In the genomic region with DNA sequence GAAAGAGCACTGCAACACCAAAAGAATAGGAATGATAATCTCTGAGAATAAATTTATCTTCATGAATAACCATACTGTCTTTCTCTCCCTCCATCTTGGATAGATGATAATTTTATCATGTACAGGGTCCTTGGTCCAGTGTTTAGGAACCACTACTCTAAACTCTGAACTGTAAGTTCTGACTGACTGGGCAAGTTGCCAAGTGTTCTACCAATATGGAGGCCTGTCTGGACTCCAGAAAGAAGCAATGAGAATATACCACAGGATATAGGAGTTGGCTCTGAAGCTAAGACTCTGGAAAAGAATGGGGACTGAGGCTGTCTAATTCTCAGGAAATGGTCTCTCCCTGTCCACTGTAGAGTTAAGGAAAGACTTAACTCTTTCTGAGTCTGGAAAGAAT, we compare ENCODE assay signal across 16 cellular contexts. TPM values are rescaled to one million over a fixed set of nuclear protein-coding genes. Genes with fewer than 3 reads are reported as not detected.
DNase-seq lines count a peak whose midpoint lies in the region; ATAC-seq and TF ChIP-seq lines count a peak whose summit lies in the region.
"Had no signal": no experiment of that assay in that cellular context is flagged by ENCODE, and none has a peak within 500 bp of the region (broad histone marks: within the 10 kb centered on the region; RNA-seq: fewer than 3 reads in every experiment).

No MANE protein-coding gene starts in this region.

- H3K4me2 ChIP-seq in HCT116 (ENCODE audit: low read length) = peak overlapping the region; percentile 83

- H3K27ac ChIP-seq in CD4-positive, alpha-beta memory T cell (ENCODE audit: low read depth, low read length) = no peak overlapping the region
- H3K27ac ChIP-seq in HCT116 (ENCODE audit: low read depth, low read length) (no peak overlapping the region), tibial nerve (no peak overlapping the region)
- H3K27ac ChIP-seq: body of pancreas had no signal

- H3K9me2 ChIP-seq in HCT116 (ENCODE audit: insufficient read depth) = peaks cover 6% of the 10 kb centered on the region; the same call in 1 of the 2 replicates

- H3K4me1 Mint-ChIP-seq in CD4-positive, alpha-beta memory T cell = peaks cover 32 to 63% (median 49%) of the 10 kb centered on the region in 4 donors
- H3K4me1 Mint-ChIP-seq in natural killer cell treated with Interleukin-12 subunit alpha and Interleukin-12 subunit beta and Interleukin-15 and Interleukin-18, amount 100 ng/mL, for 72 hours (ENCODE audit: low read depth in 2 of 2) = peaks cover 56 to 69% of the 10 kb centered on the region in 2 donors

- peaks cover 60% of the 10 kb centered on the region for H3K79me2 ChIP-seq in HCT116 (ENCODE audit: insufficient read depth, low read length)

- H3K4me3 Mint-ChIP-seq in CD4-positive, alpha-beta memory T cell = peak overlapping the region; percentile 30 to 100 (median 54)
- peak overlapping the region; percentile 99 for H3K4me3 Mint-ChIP-seq in natural killer cell treated with Interleukin-12 subunit alpha and Interleukin-12 subunit beta and Interleukin-15 and Interleukin-18, amount 100 ng/mL, for 72 hours

- POLR2A ChIA-PET in CD4-positive, alpha-beta memory T cell (lab: Charles Lee; ENCODE audit: partially characterized antibody) = no interaction called here
- POLR2A ChIA-PET in HCT116 (lab: Charles Lee) = no interaction called here

- H3K4me3 ChIP-seq in CD4-positive, alpha-beta memory T cell (ENCODE audit: low read length in 2 of 2) = no peak overlapping the region
- H3K4me3 ChIP-seq in HCT116 (replicated peaks in 1 of 2; ENCODE audit: low read depth in 1 of 2, low read length in 2 of 2) (0 out of 4 replicates have a peak overlapping the region, but pooled peaks of 1 of the 2 experiments have one; percentile 97), adipocyte (ENCODE audit: low read length) (no peak overlapping the region), tibial nerve (no peak overlapping the region)
- H3K4me3 ChIP-seq: body of pancreas had no signal

- no peak overlapping the region for H3K9ac ChIP-seq in HCT116 (ENCODE audit: low read length)
- no peak overlapping the region for H3K9ac ChIP-seq in adipocyte (ENCODE audit: low read length)

- ATAC-seq in HCT116 = no peak
- ATAC-seq in natural killer cell treated with Interleukin-12 subunit alpha and Interleukin-12 subunit beta and Interleukin-15 and Interleukin-18, amount 100 ng/mL, for 72 hours = no peak
- no peak for ATAC-seq in GM18505 (IDR thresholded peaks at IDR 0.05; ENCODE audit: unreplicated experiment)
- ATAC-seq in GM19023 (IDR thresholded peaks at IDR 0.05; ENCODE audit: unreplicated experiment) = no peak
- ATAC-seq: body of pancreas had no signal

- no peaks in the 10 kb centered on the region for H3K9me3 Mint-ChIP-seq in CD4-positive, alpha-beta memory T cell
- no peaks in the 10 kb centered on the region for H3K9me3 Mint-ChIP-seq in natural killer cell treated with Interleukin-12 subunit alpha and Interleukin-12 subunit beta and Interleukin-15 and Interleukin-18, amount 100 ng/mL, for 72 hours

- H3K27ac Mint-ChIP-seq in CD4-positive, alpha-beta memory T cell = peak overlapping the region in 4 of 7 donors; percentile 51 to 99 (median 63)
- peak overlapping the region; percentile 92 to 93 for H3K27ac Mint-ChIP-seq in natural killer cell treated with Interleukin-12 subunit alpha and Interleukin-12 subunit beta and Interleukin-15 and Interleukin-18, amount 100 ng/mL, for 72 hours

- H3K27me3 Mint-ChIP-seq in CD4-positive, alpha-beta memory T cell = no peaks in the 10 kb centered on the region
- no peaks in the 10 kb centered on the region for H3K27me3 Mint-ChIP-seq in natural killer cell treated with Interleukin-12 subunit alpha and Interleukin-12 subunit beta and Interleukin-15 and Interleukin-18, amount 100 ng/mL, for 72 hours

- H3K9me3 ChIP-seq in CD4-positive, alpha-beta memory T cell (ENCODE audit: control insufficient read depth in 1 of 2, low read length in 2 of 2) = no peaks in the 10 kb centered on the region
- H3K9me3 ChIP-seq in HCT116 (ENCODE audit: control insufficient read depth in 1 of 2, insufficient read depth in 1 of 2, low read depth in 1 of 2, low read length in 2 of 2) (no peaks in the 10 kb centered on the region), adipocyte (ENCODE audit: control insufficient read depth, low read length) (no peaks in the 10 kb centered on the region), tibial nerve (no peaks in the 10 kb centered on the region)
- H3K9me3 ChIP-seq: body of pancreas, testis had no signal

- no peak for TF ChIP-seq RAD21 in HCT116 (IDR thresholded peaks at IDR 0.05; ENCODE audit: low read depth)

- TF ChIP-seq CTCF in HCT116 (IDR thresholded peaks at IDR 0.05 in 2 of 3, conservative IDR thresholded peaks at IDR 0.05 in 1 of 3; ENCODE audit: borderline replicate concordance in 1 of 3, insufficient read depth in 1 of 3, low read depth in 2 of 3, low read length in 2 of 3) (no peak), tibial nerve (IDR thresholded peaks at IDR 0.05) (no peak)

- H3K36me3 ChIP-seq in CD4-positive, alpha-beta memory T cell (ENCODE audit: insufficient read depth, low read length) = no peaks in the 10 kb centered on the region
- H3K36me3 ChIP-seq in HCT116 (ENCODE audit: control insufficient read depth in 1 of 2, insufficient read depth in 2 of 2, low read length in 2 of 2) (no peaks in the 10 kb centered on the region), adipocyte (ENCODE audit: control insufficient read depth, insufficient read depth, low read length, severe bottlenecking) (no peaks in the 10 kb centered on the region), tibial nerve (peaks cover 0 to 7% (median 0%) of the 10 kb centered on the region in 3 donors)

- no peak overlapping the region for H2AFZ ChIP-seq in HCT116 (ENCODE audit: low read depth, low read length, poor library complexity, severe bottlenecking)

- BruUV-seq in HCT116 (replicated peaks; lab: Mats Ljungman, UMichigan) = no TSS peak

- DNase-seq in CD4-positive, alpha-beta memory T cell = no peak
- no peak for DNase-seq in HCT116 (ENCODE audit: low read depth, low spot score)
- peak; percentile 8 for DNase-seq in adipocyte (ENCODE audit: low read depth)
- no peak for DNase-seq in natural killer cell treated with Interleukin-12 subunit alpha and Interleukin-12 subunit beta and Interleukin-15 and Interleukin-18, amount 100 ng/mL, for 72 hours (ENCODE audit: low spot score)
- no peak for DNase-seq in tibial nerve (ENCODE audit: low spot score in 2 of 2)
- DNase-seq: activated CD4-positive, alpha-beta T cell treated with anti-CD3 and anti-CD28 coated beads, Interleukin-2, amount 50 U/mL, for 48 hours; body of pancreas; NCI-H345; SIG-M5; stimulated activated CD4-positive, alpha-beta T cell treated with anti-CD3 and anti-CD28 coated beads, Interleukin-4, amount 100 ng/mL, for 24 hours; testis had no signal

- CTCF ChIA-PET in CD4-positive, alpha-beta memory T cell (lab: Charles Lee; ENCODE audit: partially characterized antibody) = interaction anchor here (0.6 kb wide), 1 partner anchor 1636 kb away, joined by 4 read pairs; no protein-coding TSS in a partner anchor
- CTCF ChIA-PET in HCT116 (lab: Charles Lee) = no interaction called here

- peaks cover 36% of the 10 kb centered on the region for H3K4me1 ChIP-seq in CD4-positive, alpha-beta memory T cell (ENCODE audit: insufficient read depth, low read length)
- H3K4me1 ChIP-seq in HCT116 (ENCODE audit: control insufficient read depth in 1 of 2, insufficient read depth in 2 of 2, low read length in 2 of 2) (peaks cover 0 to 16% of the 10 kb centered on the region in 2 experiments; a peak in 2 of 4 replicates), adipocyte (ENCODE audit: control insufficient read depth, insufficient read depth, low read length) (peaks cover 17% of the 10 kb centered on the region), tibial nerve (peaks cover 0 to 28% (median 10%) of the 10 kb centered on the region in 4 donors)
- H3K4me1 ChIP-seq: testis had no signal

- no peaks in the 10 kb centered on the region for H4K20me1 ChIP-seq in HCT116 (ENCODE audit: insufficient read depth)

- H3K36me3 Mint-ChIP-seq in CD4-positive, alpha-beta memory T cell = peaks cover 0 to 10% of the 10 kb centered on the region in 2 donors
- H3K36me3 Mint-ChIP-seq in natural killer cell treated with Interleukin-12 subunit alpha and Interleukin-12 subunit beta and Interleukin-15 and Interleukin-18, amount 100 ng/mL, for 72 hours = no peaks in the 10 kb centered on the region

- intact Hi-C loops in CD4-positive, alpha-beta memory T cell (cut with micrococcal nuclease) = loop anchor here (10.0 kb wide), 6 partner anchors 452 to 1752 kb away; a partner anchor contains a TSS
- intact Hi-C loops in HCT116 (cut with micrococcal nuclease) = no loop called here

- no peaks in the 10 kb centered on the region for H3K27me3 ChIP-seq in CD4-positive, alpha-beta memory T cell (ENCODE audit: insufficient read depth, low read length)
- H3K27me3 ChIP-seq in HCT116 (ENCODE audit: insufficient read depth, low read length) = no peaks in the 10 kb centered on the region
- no peaks in the 10 kb centered on the region for H3K27me3 ChIP-seq in adipocyte (replicated peaks; ENCODE audit: control insufficient read depth, insufficient read depth, low read length)
- H3K27me3 ChIP-seq in tibial nerve = no peaks in the 10 kb centered on the region
- H3K27me3 ChIP-seq: body of pancreas, testis had no signal

- TF ChIP-seq EP300 in tibial nerve (IDR thresholded peaks at IDR 0.05) = no peak

- RAD21 ChIA-PET in HCT116 (lab: Charles Lee; ENCODE audit: low non-redundant PET in 1 of 2, low total read pairs in 2 of 2, uncharacterized antibody in 2 of 2, unreplicated experiment in 2 of 2) = no interaction called here

- TF ChIP-seq POLR2A in HCT116 (IDR thresholded peaks at IDR 0.05; ENCODE audit: borderline replicate concordance, extremely low read depth, insufficient read depth, insufficient read length) = no peak
- no peak for TF ChIP-seq POLR2A in GM18505 (IDR thresholded peaks at IDR 0.05; ENCODE audit: borderline replicate concordance, extremely low read depth, insufficient read depth, insufficient read length)
- TF ChIP-seq POLR2A in tibial nerve (IDR thresholded peaks at IDR 0.05) = no peak

RNA-seq across cellular contexts. Expression of a gene that starts 1.5 kb away (rescaled TPM):
- total RNA-seq in CD4-positive, alpha-beta memory T cell = 10 to 100 TPM; 48.7 to 50.8 TPM
- 10 to 100 TPM; 12.0 to 16.7 TPM for polyA plus RNA-seq in CD4-positive, alpha-beta memory T cell
- total RNA-seq in HCT116 (2021; ENCODE audit: unreplicated experiment) (32.1 TPM), tibial nerve (100 to 1,000 TPM in 1 of 4 donors, 10 to 100 TPM in 3; 30.4 to 144 (median 56.4) TPM)
- polyA plus RNA-seq in HCT116 (2012) = 27.1 and 32.3 TPM in 2 replicates
- 10 to 100 TPM; 45.6 to 52.2 TPM for total RNA-seq in natural killer cell treated with Interleukin-12 subunit alpha and Interleukin-12 subunit beta and Interleukin-15 and Interleukin-18, amount 100 ng/mL, for 72 hours

RNA-seq across cellular contexts. Expression of a gene that starts 6.0 kb away (rescaled TPM):
- total RNA-seq in CD4-positive, alpha-beta memory T cell = under 1 TPM; 0.58 to 0.61 TPM
- polyA plus RNA-seq in CD4-positive, alpha-beta memory T cell = not detected
- total RNA-seq in HCT116 (2021; ENCODE audit: unreplicated experiment) (0.27 TPM), tibial nerve (under 1 TPM in 1 of 4 donors, not detected in 3; 0.59 TPM)
- polyA plus RNA-seq in HCT116 (2012) = 0.15 and 0.31 TPM in 2 replicates
- not detected for total RNA-seq in natural killer cell treated with Interleukin-12 subunit alpha and Interleukin-12 subunit beta and Interleukin-15 and Interleukin-18, amount 100 ng/mL, for 72 hours
- total RNA-seq: body of pancreas, H1 had no signal

RNA-seq across cellular contexts. Expression of a gene that starts 26.7 kb away (rescaled TPM):
- total RNA-seq in CD4-positive, alpha-beta memory T cell = not detected
- polyA plus RNA-seq in CD4-positive, alpha-beta memory T cell = not detected
- total RNA-seq in HCT116 (2021; ENCODE audit: unreplicated experiment) (not detected), tibial nerve (not detected)
- polyA plus RNA-seq in HCT116 (2012) = 0.03 TPM in 1 of 2 replicates, not detected in the other
- not detected for total RNA-seq in natural killer cell treated with Interleukin-12 subunit alpha and Interleukin-12 subunit beta and Interleukin-15 and Interleukin-18, amount 100 ng/mL, for 72 hours
- total RNA-seq: fibroblast of lung, omental fat pad had no signal
- polyA plus RNA-seq: fibroblast of lung had no signal

RNA-seq across cellular contexts. Expression of a gene that starts 27.5 kb away (rescaled TPM):
- not detected for total RNA-seq in CD4-positive, alpha-beta memory T cell
- not detected for polyA plus RNA-seq in CD4-positive, alpha-beta memory T cell
- total RNA-seq in HCT116 (2021; ENCODE audit: unreplicated experiment) (not detected), tibial nerve (not detected)
- 0.10 and 0.25 TPM in 2 replicates for polyA plus RNA-seq in HCT116 (2012)
- total RNA-seq in natural killer cell treated with Interleukin-12 subunit alpha and Interleukin-12 subunit beta and Interleukin-15 and Interleukin-18, amount 100 ng/mL, for 72 hours = not detected
- total RNA-seq: body of pancreas, fibroblast of lung, H1, omental fat pad had no signal
- polyA plus RNA-seq: fibroblast of lung, H1 had no signal

RNA-seq across cellular contexts. Expression of a gene that starts 33.9 kb away (rescaled TPM):
- total RNA-seq in CD4-positive, alpha-beta memory T cell = not detected
- not detected for polyA plus RNA-seq in CD4-positive, alpha-beta memory T cell
- total RNA-seq in HCT116 (2021; ENCODE audit: unreplicated experiment) (not detected), tibial nerve (not detected)
- polyA plus RNA-seq in HCT116 (2012) = 0.22 TPM in 1 of 2 replicates, not detected in the other
- not detected for total RNA-seq in natural killer cell treated with Interleukin-12 subunit alpha and Interleukin-12 subunit beta and Interleukin-15 and Interleukin-18, amount 100 ng/mL, for 72 hours
- total RNA-seq: body of pancreas, fibroblast of lung, H1, omental fat pad, testis had no signal
- polyA plus RNA-seq: fibroblast of lung, H1 had no signal
